Comparison of ENCODE assay signal across 22 cellular contexts in the genomic region with DNA sequence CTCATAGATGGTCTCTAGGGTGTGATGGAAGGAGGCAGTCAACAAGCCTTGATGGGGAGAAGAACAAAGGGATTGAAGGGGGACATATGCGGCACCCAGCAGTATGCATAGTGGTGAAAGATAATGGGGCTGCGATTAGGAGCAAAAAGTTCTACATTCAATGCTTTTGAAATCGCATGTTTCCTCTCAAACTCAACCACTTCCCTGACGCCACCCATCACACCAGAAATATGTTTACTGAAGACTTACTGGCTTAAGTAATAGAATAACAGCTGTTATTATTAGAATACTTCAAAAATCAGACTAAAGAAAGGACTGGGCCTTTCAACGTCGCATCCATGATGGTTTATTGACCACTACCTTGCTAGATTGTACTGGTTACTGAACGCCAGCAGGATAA. TPM values are rescaled to one million over a fixed set of nuclear protein-coding genes. Genes with fewer than 3 reads are reported as not detected.
"Had no signal": no experiment of that assay in that cellular context is flagged by ENCODE, and none has a peak within 500 bp of the region (broad histone marks: within the 10 kb centered on the region; RNA-seq: fewer than 3 reads in every experiment).

No MANE protein-coding gene starts in this region.

- H3K9me3 Mint-ChIP-seq: activated CD4-positive, alpha-beta T cell treated with anti-CD3 and anti-CD28 coated beads, Interleukin-2, amount 10 ng/mL, durations not matched to agents 24 days and 14 days; activated naive CD4-positive, alpha-beta T cell treated with anti-CD3 and anti-CD28 coated beads, Interleukin-2, amount 10 ng/mL, durations not matched to agents 7 days and 5 days; activated naive CD8-positive, alpha-beta T cell treated with anti-CD3 and anti-CD28 coated beads, Interleukin-2, amount 50 U/mL, for 24 hours; activated T-cell treated with anti-CD3 and anti-CD28 coated beads, Interleukin-2, amount 50 U/mL, for 4 hours; immature natural killer cell had no signal

- DNase-seq: activated CD4-positive, alpha-beta T cell treated with anti-CD3 and anti-CD28 coated beads, Interleukin-2, amount 10 ng/mL, durations not matched to agents 24 days and 14 days; activated CD4-positive, CD25-positive, alpha-beta regulatory T cell; activated CD8-positive, alpha-beta memory T cell treated with anti-CD3 and anti-CD28 coated beads, Interleukin-2, amount 50 U/mL, for 4 hours; activated naive CD4-positive, alpha-beta T cell treated with anti-CD3 and anti-CD28 coated beads, Interleukin-2, amount 10 ng/mL, durations not matched to agents 7 days and 5 days; activated naive CD8-positive, alpha-beta T cell treated with anti-CD3 and anti-CD28 coated beads, Interleukin-2, amount 50 U/mL, for 24 hours; activated T-cell treated with anti-CD3 and anti-CD28 coated beads, Interleukin-2, amount 50 U/mL, for 4 hours; anterior cingulate cortex; central memory CD4-positive, alpha-beta T cell; head of caudate nucleus; immature natural killer cell; kidney glomerular epithelial cell; left ventricle myocardium inferior; mammary epithelial cell; stimulated activated naive CD8-positive, alpha-beta T cell treated with anti-CD3 and anti-CD28 coated beads, Interleukin-15, Interleukin-2, amounts not matched to agents 100 U/mL and 50 U/mL, for 24 hours; substantia nigra; T-helper 9 cell; tibial artery had no signal

- H3K27ac Mint-ChIP-seq: activated CD4-positive, alpha-beta T cell treated with anti-CD3 and anti-CD28 coated beads, Interleukin-2, amount 10 ng/mL, durations not matched to agents 24 days and 14 days; activated naive CD4-positive, alpha-beta T cell treated with anti-CD3 and anti-CD28 coated beads, Interleukin-2, amount 10 ng/mL, durations not matched to agents 7 days and 5 days; activated naive CD8-positive, alpha-beta T cell treated with anti-CD3 and anti-CD28 coated beads, Interleukin-2, amount 50 U/mL, for 24 hours; brain; immature natural killer cell had no signal

- H3K27me3 Mint-ChIP-seq: activated CD4-positive, alpha-beta T cell treated with anti-CD3 and anti-CD28 coated beads, Interleukin-2, amount 10 ng/mL, durations not matched to agents 24 days and 14 days; activated naive CD4-positive, alpha-beta T cell treated with anti-CD3 and anti-CD28 coated beads, Interleukin-2, amount 10 ng/mL, durations not matched to agents 7 days and 5 days; activated naive CD8-positive, alpha-beta T cell treated with anti-CD3 and anti-CD28 coated beads, Interleukin-2, amount 50 U/mL, for 24 hours; brain had no signal

- ATAC-seq: activated naive CD8-positive, alpha-beta T cell treated with anti-CD3 and anti-CD28 coated beads, Interleukin-2, amount 50 U/mL, for 24 hours; activated T-cell treated with anti-CD3 and anti-CD28 coated beads, Interleukin-2, amount 50 U/mL, for 4 hours; stimulated activated naive CD8-positive, alpha-beta T cell treated with anti-CD3 and anti-CD28 coated beads, Interleukin-15, Interleukin-2, amounts not matched to agents 100 U/mL and 50 U/mL, for 24 hours had no signal

- H3K4me3 ChIP-seq: left ventricle myocardium inferior, tibial artery had no signal

- H3K4me1 Mint-ChIP-seq: brain had no signal

- H3K27ac ChIP-seq: left ventricle myocardium inferior, tibial artery had no signal

- H3K4me3 Mint-ChIP-seq: activated CD4-positive, alpha-beta T cell treated with anti-CD3 and anti-CD28 coated beads, Interleukin-2, amount 10 ng/mL, durations not matched to agents 24 days and 14 days; activated naive CD4-positive, alpha-beta T cell treated with anti-CD3 and anti-CD28 coated beads, Interleukin-2, amount 10 ng/mL, durations not matched to agents 7 days and 5 days; activated naive CD8-positive, alpha-beta T cell treated with anti-CD3 and anti-CD28 coated beads, Interleukin-2, amount 50 U/mL, for 24 hours; activated T-cell treated with anti-CD3 and anti-CD28 coated beads, Interleukin-2, amount 50 U/mL, for 4 hours; brain; immature natural killer cell had no signal

- H3K4me1 ChIP-seq: tibial artery had no signal

- H3K9me3 ChIP-seq: left ventricle myocardium inferior, tibial artery had no signal

- H3K27me3 ChIP-seq: tibial artery had no signal

RNA-seq across cellular contexts. Expression of a gene that starts 44.0 kb away (rescaled TPM):
- total RNA-seq: frontal cortex, left ventricle myocardium inferior, myocyte, posterior vena cava had no signal
- polyA plus RNA-seq: neural cell had no signal
